8 cellular contexts compared by ENCODE assay signal in genomic region chr11:130897262-130898182, GRCh38. TPM values are rescaled to one million over a fixed set of nuclear protein-coding genes. Genes with fewer than 3 reads are reported as not detected.
A peak's percentile ranks its signal among the peaks of the same experiment; 100 is the strongest.
DNase-seq lines count a peak whose midpoint lies in the region; ATAC-seq and TF ChIP-seq lines count a peak whose summit lies in the region.
"Had no signal": no experiment of that assay in that cellular context is flagged by ENCODE, and none has a peak within 500 bp of the region (broad histone marks: within the 10 kb centered on the region; RNA-seq: fewer than 3 reads in every experiment).

No MANE protein-coding gene starts in this region.

- H3K4me1 ChIP-seq in Peyer's patch: no peaks in the 10 kb centered on the region
- peaks cover 2 to 3% of the 10 kb centered on the region in 2 donors for H3K4me1 ChIP-seq in mucosa of rectum (ENCODE audit: control insufficient read depth in 2 of 2, insufficient read depth in 2 of 2, low read length in 2 of 2)

- no peak for TF ChIP-seq POLR2A in Peyer's patch (IDR thresholded peaks at IDR 0.05)

- H3K9ac ChIP-seq in mucosa of rectum (ENCODE audit: low read depth in 1 of 2, low read length in 2 of 2): peak overlapping the region in 1 of 2 donors; percentile 10
- H3K9ac ChIP-seq: KMS-11 had no signal

- H3K9me3 ChIP-seq in Peyer's patch (no peaks in the 10 kb centered on the region), mucosa of rectum (ENCODE audit: control insufficient read depth in 2 of 2, low read length in 2 of 2) (no peaks in the 10 kb centered on the region)

- ATAC-seq in GM19023 (IDR thresholded peaks at IDR 0.05; ENCODE audit: unreplicated experiment) (no peak), GM19455 (IDR thresholded peaks at IDR 0.05; ENCODE audit: unreplicated experiment) (no peak)

- TF ChIP-seq CTCF in Peyer's patch (IDR thresholded peaks at IDR 0.05): no peak
- no peak for TF ChIP-seq CTCF in epithelial cell of esophagus (IDR thresholded peaks at IDR 0.05; ENCODE audit: insufficient read depth, low read depth, low read length, missing control alignments)

- H3K27me3 ChIP-seq in Peyer's patch: no peaks in the 10 kb centered on the region
- H3K27me3 ChIP-seq in mucosa of rectum (ENCODE audit: control insufficient read depth in 2 of 2, insufficient read depth in 2 of 2, low read length in 2 of 2): no peaks in the 10 kb centered on the region

- peak overlapping the region; percentile 6 to 74 (median 56) for H3K27ac ChIP-seq in Peyer's patch
- H3K27ac ChIP-seq in mucosa of rectum (ENCODE audit: low read depth in 2 of 2, low read length in 2 of 2): peak overlapping the region; percentile 52 to 77
- H3K27ac ChIP-seq: KMS-11 had no signal

- DNase-seq in Peyer's patch (peak in 1 of 3 donors; percentile 53), epithelial cell of esophagus (ENCODE audit: low read depth) (peak; percentile 47), ureter (ENCODE audit: low spot score) (peak; percentile 82), NCI-H69 (lab: John Stamatoyannopoulos, UW) (no peak)

- no peak overlapping the region for H3K4me3 ChIP-seq in Peyer's patch
- H3K4me3 ChIP-seq in epithelial cell of esophagus (ENCODE audit: low read length): no peak overlapping the region
- H3K4me3 ChIP-seq in mucosa of rectum (ENCODE audit: low read length in 2 of 2): peak overlapping the region in 1 of 2 donors; percentile 26

- H3K36me3 ChIP-seq in Peyer's patch: peaks cover 0 to 81% (median 0%) of the 10 kb centered on the region in 3 donors
- H3K36me3 ChIP-seq in mucosa of rectum (ENCODE audit: control insufficient read depth in 2 of 2, insufficient read depth in 2 of 2, low read length in 2 of 2): peaks cover 76 to 87% of the 10 kb centered on the region in 2 donors

RNA-seq across cellular contexts. Expression of gene SNX19, which starts 18.8 kb away (rescaled TPM):
- total RNA-seq in Peyer's patch: 100 to 1,000 TPM; 119 to 164 (median 145) TPM
- 105 TPM for total RNA-seq in ureter
